Comparison of ENCODE assay signal across 10 cellular contexts in genomic region chr3:134407247-134407640, GRCh38. TPM values are rescaled to one million over a fixed set of nuclear protein-coding genes. Genes with fewer than 3 reads are reported as not detected.
DNase-seq lines count a peak whose midpoint lies in the region; ATAC-seq and TF ChIP-seq lines count a peak whose summit lies in the region.
"Had no signal": no experiment of that assay in that cellular context is flagged by ENCODE, and none has a peak within 500 bp of the region (broad histone marks: within the 10 kb centered on the region; RNA-seq: fewer than 3 reads in every experiment).

No MANE protein-coding gene starts in this region.

- no peak overlapping the region for H3K27ac ChIP-seq in foreskin keratinocyte
- H3K27ac ChIP-seq: Peyer's patch had no signal

- H3K4me1 ChIP-seq in foreskin keratinocyte: no peaks in the 10 kb centered on the region

- intact Hi-C loops in Right ventricle myocardium superior (cut with DNase I) (no loop called here), cardiac septum (cut with DNase I) (no loop called here)

- no peak overlapping the region for H3K4me3 Mint-ChIP-seq in activated CD8-positive, alpha-beta memory T cell treated with anti-CD3 and anti-CD28 coated beads, Interleukin-2, amount 10 ng/mL, durations not matched to agents 7 days and 5 days

- no peaks in the 10 kb centered on the region for H3K36me3 Mint-ChIP-seq in activated CD8-positive, alpha-beta memory T cell treated with anti-CD3 and anti-CD28 coated beads, Interleukin-2, amount 10 ng/mL, durations not matched to agents 7 days and 5 days

- no peaks in the 10 kb centered on the region for H3K4me1 Mint-ChIP-seq in activated CD8-positive, alpha-beta memory T cell treated with anti-CD3 and anti-CD28 coated beads, Interleukin-2, amount 10 ng/mL, durations not matched to agents 7 days and 5 days

- DNase-seq in Right ventricle myocardium superior (no peak), cardiac septum (ENCODE audit: low spot score) (no peak), foreskin keratinocyte (peak in 1 of 2 donors; percentile 16), myocyte (ENCODE audit: low read depth) (peak; percentile 60), NCI-H446 (lab: John Stamatoyannopoulos, UW) (no peak), CD1c-positive myeloid dendritic cell (ENCODE audit: extremely low spot score) (no peak)
- no peak for DNase-seq in activated CD8-positive, alpha-beta memory T cell treated with anti-CD3 and anti-CD28 coated beads, Interleukin-2, amount 10 ng/mL, durations not matched to agents 7 days and 5 days
- DNase-seq: DND-41 had no signal

- no peaks in the 10 kb centered on the region for H3K9me3 Mint-ChIP-seq in activated CD8-positive, alpha-beta memory T cell treated with anti-CD3 and anti-CD28 coated beads, Interleukin-2, amount 10 ng/mL, durations not matched to agents 7 days and 5 days (ENCODE audit: low read depth)

- H3K27ac Mint-ChIP-seq in activated CD8-positive, alpha-beta memory T cell treated with anti-CD3 and anti-CD28 coated beads, Interleukin-2, amount 10 ng/mL, durations not matched to agents 7 days and 5 days: no peak overlapping the region

- H3K27me3 ChIP-seq in foreskin keratinocyte: peaks cover 33% of the 10 kb centered on the region
- H3K27me3 ChIP-seq: Peyer's patch had no signal

- ATAC-seq in Right ventricle myocardium superior (ENCODE audit: poor library complexity): peak; percentile 59
- ATAC-seq in foreskin keratinocyte: peak; percentile 23
- ATAC-seq in GM18498 (IDR thresholded peaks at IDR 0.05; ENCODE audit: unreplicated experiment): no peak
- ATAC-seq in activated CD8-positive, alpha-beta memory T cell treated with anti-CD3 and anti-CD28 coated beads, Interleukin-2, amount 10 ng/mL, durations not matched to agents 7 days and 5 days: no peak

- CTCF ChIA-PET in activated CD8-positive, alpha-beta memory T cell treated with anti-CD3 and anti-CD28 coated beads, Interleukin-2, amount 10 ng/mL, durations not matched to agents 7 days and 5 days (lab: Charles Lee): no interaction called here

- no peak for TF ChIP-seq CTCF in foreskin keratinocyte (conservative IDR thresholded peaks at IDR 0.05)

- peaks cover 84% of the 10 kb centered on the region for H3K27me3 Mint-ChIP-seq in activated CD8-positive, alpha-beta memory T cell treated with anti-CD3 and anti-CD28 coated beads, Interleukin-2, amount 10 ng/mL, durations not matched to agents 7 days and 5 days

RNA-seq across cellular contexts. Expression of gene AMOTL2, which starts 33.0 kb away (rescaled TPM):
- total RNA-seq in Right ventricle myocardium superior (63.0 TPM), cardiac septum (64.6 TPM), foreskin keratinocyte (79.5 and 86.7 TPM in 2 replicates), myocyte (116 and 125 TPM in 2 replicates)
- polyA plus RNA-seq in foreskin keratinocyte: 22.1 and 29.6 TPM in 2 replicates
- 77.4 TPM for polyA plus RNA-seq in myocyte (2012)
- total RNA-seq in activated CD8-positive, alpha-beta memory T cell treated with anti-CD3 and anti-CD28 coated beads, Interleukin-2, amount 10 ng/mL, durations not matched to agents 7 days and 5 days: not detected

Comparison
In these comparisons a context has a peak if more than half of its experiments do, and no peak if none do; other contexts are left out.
1. ATAC-seq: peak in Right ventricle myocardium superior (single experiment) and foreskin keratinocyte (single experiment); none in GM18498 (single experiment) and activated CD8-positive, alpha-beta memory T cell treated with anti-CD3 and anti-CD28 coated beads, Interleukin-2, amount 10 ng/mL, durations not matched to agents 7 days and 5 days (single experiment).
2. RNA of gene AMOTL2, which starts 33.0 kb away (total RNA-seq): 116 to 125 TPM in myocyte, 79.5 to 86.7 TPM in foreskin keratinocyte, 64.6 TPM in cardiac septum (single experiment) and 63.0 TPM in Right ventricle myocardium superior (single experiment); not detected in activated CD8-positive, alpha-beta memory T cell treated with anti-CD3 and anti-CD28 coated beads, Interleukin-2, amount 10 ng/mL, durations not matched to agents 7 days and 5 days; every median in the first group is over 10 times any median in the second.